In the genomic region with DNA sequence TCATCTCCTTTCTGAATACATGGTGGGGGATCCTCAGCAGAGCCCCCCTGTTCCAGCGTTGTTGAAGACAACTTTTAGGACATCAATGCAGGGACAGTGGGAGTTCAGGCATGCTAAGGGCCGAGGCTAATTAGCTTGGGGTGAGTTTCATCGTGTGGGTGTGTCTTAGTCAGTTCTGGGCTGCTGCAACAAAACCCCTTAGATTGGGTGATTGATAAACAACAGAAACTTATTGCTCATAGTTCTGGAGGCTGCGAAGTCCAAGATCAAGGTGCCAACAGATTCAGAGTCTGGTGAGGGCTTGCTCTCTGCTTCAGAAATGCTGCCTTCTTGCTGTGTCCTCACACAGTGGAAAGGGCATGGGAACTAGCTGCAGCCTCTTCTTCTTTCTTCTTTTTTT, we compare ENCODE assay signal across 29 cellular contexts.
DNase-seq lines count a peak whose midpoint lies in the region; ATAC-seq and TF ChIP-seq lines count a peak whose summit lies in the region.
"Had no signal": no experiment of that assay in that cellular context is flagged by ENCODE, and none has a peak within 500 bp of the region (broad histone marks: within the 10 kb centered on the region; RNA-seq: fewer than 3 reads in every experiment).

No MANE protein-coding gene starts in this region.

- H3K36me3 ChIP-seq in HEK293 (ENCODE audit: control insufficient read depth in 2 of 2, insufficient read depth in 1 of 2, low read length in 2 of 2): no peaks in the 10 kb centered on the region
- H3K36me3 ChIP-seq: BE2C had no signal

- intact Hi-C loops in activated CD4-positive, alpha-beta T cell treated with anti-CD3 and anti-CD28 coated beads for 36 hours (cut with DNase I, micrococcal nuclease): no loop called here
- intact Hi-C loops in activated CD4-positive, alpha-beta T cell treated with anti-CD3 and anti-CD28 coated beads, Interleukin-2, amount 10 ng/mL, durations not matched to agents 24 days and 14 days (cut with micrococcal nuclease): loop anchor here (5.0 to 10.0 kb wide), 2 partner anchors 37 to 59 kb away; no protein-coding TSS in a partner anchor

- H3K36me3 Mint-ChIP-seq in activated CD4-positive, alpha-beta T cell treated with anti-CD3 and anti-CD28 coated beads for 36 hours (ENCODE audit: low read depth): peaks cover 6% of the 10 kb centered on the region
- no peaks in the 10 kb centered on the region for H3K36me3 Mint-ChIP-seq in activated CD4-positive, alpha-beta T cell treated with anti-CD3 and anti-CD28 coated beads, Interleukin-2, amount 10 ng/mL, durations not matched to agents 24 days and 14 days (ENCODE audit: low read depth)
- peaks cover 3% of the 10 kb centered on the region for H3K36me3 Mint-ChIP-seq in activated naive CD8-positive, alpha-beta T cell treated with anti-CD3 and anti-CD28 coated beads, Interleukin-2, amount 50 U/mL, for 24 hours (ENCODE audit: low read depth)
- no peaks in the 10 kb centered on the region for H3K36me3 Mint-ChIP-seq in activated naive CD8-positive, alpha-beta T cell treated with anti-CD3 and anti-CD28 coated beads for 36 hours
- H3K36me3 Mint-ChIP-seq in stimulated activated effector memory CD8-positive, alpha-beta T cell treated with anti-CD3 and anti-CD28 coated beads, Interleukin-12 subunit alpha, Interleukin-12 subunit beta, amount 100 ng/mL, for 72 hours: no peaks in the 10 kb centered on the region
- H3K36me3 Mint-ChIP-seq: CD14-positive monocyte; CD8-positive, alpha-beta memory T cell had no signal

- CTCF ChIA-PET in activated CD4-positive, alpha-beta T cell treated with anti-CD3 and anti-CD28 coated beads for 36 hours (lab: Charles Lee): no interaction called here
- CTCF ChIA-PET in HEK293 (lab: Yijun Ruan, JAX): no interaction called here

- TF ChIP-seq CTCF in HEK293 (tag by site-specific recombination; IDR thresholded peaks at IDR 0.05): no peak

- no peak overlapping the region for H3K27ac Mint-ChIP-seq in activated CD4-positive, alpha-beta T cell treated with anti-CD3 and anti-CD28 coated beads for 36 hours
- H3K27ac Mint-ChIP-seq in activated CD4-positive, alpha-beta T cell treated with anti-CD3 and anti-CD28 coated beads, Interleukin-2, amount 10 ng/mL, durations not matched to agents 24 days and 14 days: no peak overlapping the region
- H3K27ac Mint-ChIP-seq in activated naive CD8-positive, alpha-beta T cell treated with anti-CD3 and anti-CD28 coated beads, Interleukin-2, amount 50 U/mL, for 24 hours: no peak overlapping the region
- H3K27ac Mint-ChIP-seq in activated naive CD8-positive, alpha-beta T cell treated with anti-CD3 and anti-CD28 coated beads for 36 hours: no peak overlapping the region
- no peak overlapping the region for H3K27ac Mint-ChIP-seq in stimulated activated effector memory CD8-positive, alpha-beta T cell treated with anti-CD3 and anti-CD28 coated beads, Interleukin-12 subunit alpha, Interleukin-12 subunit beta, amount 100 ng/mL, for 72 hours

- peak; percentile 27 for ATAC-seq in activated CD4-positive, alpha-beta T cell treated with anti-CD3 and anti-CD28 coated beads for 36 hours
- ATAC-seq in activated naive CD8-positive, alpha-beta T cell treated with anti-CD3 and anti-CD28 coated beads, Interleukin-2, amount 50 U/mL, for 24 hours: peak; percentile 33
- peak; percentile 31 for ATAC-seq in stimulated activated effector memory CD8-positive, alpha-beta T cell treated with anti-CD3 and anti-CD28 coated beads, Interleukin-12 subunit alpha, Interleukin-12 subunit beta, amount 100 ng/mL, for 72 hours
- ATAC-seq in GM21825 (IDR thresholded peaks at IDR 0.05; ENCODE audit: unreplicated experiment): no peak
- ATAC-seq: GM12878 had no signal

- H3K4me3 ChIP-seq in HEK293 (ENCODE audit: low read depth, low read length): no peak overlapping the region
- H3K4me3 ChIP-seq: GM12878 had no signal

- peak; percentile 33 for DNase-seq in activated CD4-positive, alpha-beta T cell treated with anti-CD3 and anti-CD28 coated beads for 36 hours
- no peak for DNase-seq in activated CD4-positive, alpha-beta T cell treated with anti-CD3 and anti-CD28 coated beads, Interleukin-2, amount 10 ng/mL, durations not matched to agents 24 days and 14 days
- DNase-seq in activated naive CD8-positive, alpha-beta T cell treated with anti-CD3 and anti-CD28 coated beads, Interleukin-2, amount 50 U/mL, for 24 hours: no peak
- DNase-seq in activated naive CD8-positive, alpha-beta T cell treated with anti-CD3 and anti-CD28 coated beads for 36 hours: no peak
- DNase-seq in stimulated activated effector memory CD8-positive, alpha-beta T cell treated with anti-CD3 and anti-CD28 coated beads, Interleukin-12 subunit alpha, Interleukin-12 subunit beta, amount 100 ng/mL, for 72 hours (ENCODE audit: low spot score in 2 of 2): no peak
- DNase-seq: 8988T; ACHN; BE2C; CD8-positive, alpha-beta memory T cell; DMS 273 treated with DMSO at 0.1 percent for 48 hours; DMS79; EL; GDM1; GOT3; HCEC 1CT; NCI-H1092; NCI-H1417 treated with DMSO at 0.1 percent for 48 hours; NCI-H1694 treated with DMSO at 0.1 percent for 48 hours; NCI-H2081; NCI-H2171; NCI-H226; NCI-H510A; NCI-H69; RPMI8226 had no signal

- H3K4me1 ChIP-seq in HEK293 (ENCODE audit: control insufficient read depth, insufficient read depth, low read length): peaks cover 7% of the 10 kb centered on the region
- H3K4me1 ChIP-seq: BE2C had no signal

- no peaks in the 10 kb centered on the region for H3K9me3 ChIP-seq in HEK293 (ENCODE audit: control insufficient read depth, insufficient read depth, low read depth, low read length)
- H3K9me3 ChIP-seq: BE2C had no signal

- H3K4me3 Mint-ChIP-seq in activated CD4-positive, alpha-beta T cell treated with anti-CD3 and anti-CD28 coated beads for 36 hours: no peak overlapping the region
- no peak overlapping the region for H3K4me3 Mint-ChIP-seq in activated CD4-positive, alpha-beta T cell treated with anti-CD3 and anti-CD28 coated beads, Interleukin-2, amount 10 ng/mL, durations not matched to agents 24 days and 14 days
- H3K4me3 Mint-ChIP-seq in activated naive CD8-positive, alpha-beta T cell treated with anti-CD3 and anti-CD28 coated beads, Interleukin-2, amount 50 U/mL, for 24 hours: no peak overlapping the region
- H3K4me3 Mint-ChIP-seq in activated naive CD8-positive, alpha-beta T cell treated with anti-CD3 and anti-CD28 coated beads for 36 hours: no peak overlapping the region
- H3K4me3 Mint-ChIP-seq in stimulated activated effector memory CD8-positive, alpha-beta T cell treated with anti-CD3 and anti-CD28 coated beads, Interleukin-12 subunit alpha, Interleukin-12 subunit beta, amount 100 ng/mL, for 72 hours: no peak overlapping the region
- H3K4me3 Mint-ChIP-seq: CD8-positive, alpha-beta memory T cell had no signal

- no peak overlapping the region for H3K27ac ChIP-seq in HEK293 (ENCODE audit: extremely low read depth, low read depth, low read length)
- H3K27ac ChIP-seq: HL-60 had no signal

- peaks cover 2% of the 10 kb centered on the region for H3K9me3 Mint-ChIP-seq in activated CD4-positive, alpha-beta T cell treated with anti-CD3 and anti-CD28 coated beads for 36 hours (ENCODE audit: low read depth)
- no peaks in the 10 kb centered on the region for H3K9me3 Mint-ChIP-seq in activated CD4-positive, alpha-beta T cell treated with anti-CD3 and anti-CD28 coated beads, Interleukin-2, amount 10 ng/mL, durations not matched to agents 24 days and 14 days
- H3K9me3 Mint-ChIP-seq in activated naive CD8-positive, alpha-beta T cell treated with anti-CD3 and anti-CD28 coated beads, Interleukin-2, amount 50 U/mL, for 24 hours: no peaks in the 10 kb centered on the region
- no peaks in the 10 kb centered on the region for H3K9me3 Mint-ChIP-seq in activated naive CD8-positive, alpha-beta T cell treated with anti-CD3 and anti-CD28 coated beads for 36 hours
- H3K9me3 Mint-ChIP-seq in stimulated activated effector memory CD8-positive, alpha-beta T cell treated with anti-CD3 and anti-CD28 coated beads, Interleukin-12 subunit alpha, Interleukin-12 subunit beta, amount 100 ng/mL, for 72 hours: no peaks in the 10 kb centered on the region
- H3K9me3 Mint-ChIP-seq: CD8-positive, alpha-beta memory T cell had no signal

- no peaks in the 10 kb centered on the region for H3K27me3 Mint-ChIP-seq in activated CD4-positive, alpha-beta T cell treated with anti-CD3 and anti-CD28 coated beads for 36 hours
- no peaks in the 10 kb centered on the region for H3K27me3 Mint-ChIP-seq in activated CD4-positive, alpha-beta T cell treated with anti-CD3 and anti-CD28 coated beads, Interleukin-2, amount 10 ng/mL, durations not matched to agents 24 days and 14 days
- H3K27me3 Mint-ChIP-seq in activated naive CD8-positive, alpha-beta T cell treated with anti-CD3 and anti-CD28 coated beads, Interleukin-2, amount 50 U/mL, for 24 hours: peaks cover 14% of the 10 kb centered on the region
- H3K27me3 Mint-ChIP-seq in activated naive CD8-positive, alpha-beta T cell treated with anti-CD3 and anti-CD28 coated beads for 36 hours: peaks cover 4% of the 10 kb centered on the region

- H3K4me1 Mint-ChIP-seq in activated CD4-positive, alpha-beta T cell treated with anti-CD3 and anti-CD28 coated beads for 36 hours: peaks cover 20% of the 10 kb centered on the region
- peaks cover 8% of the 10 kb centered on the region for H3K4me1 Mint-ChIP-seq in activated CD4-positive, alpha-beta T cell treated with anti-CD3 and anti-CD28 coated beads, Interleukin-2, amount 10 ng/mL, durations not matched to agents 24 days and 14 days
- peaks cover 23% of the 10 kb centered on the region for H3K4me1 Mint-ChIP-seq in activated naive CD8-positive, alpha-beta T cell treated with anti-CD3 and anti-CD28 coated beads, Interleukin-2, amount 50 U/mL, for 24 hours
- H3K4me1 Mint-ChIP-seq in activated naive CD8-positive, alpha-beta T cell treated with anti-CD3 and anti-CD28 coated beads for 36 hours: peaks cover 12% of the 10 kb centered on the region
- H3K4me1 Mint-ChIP-seq in stimulated activated effector memory CD8-positive, alpha-beta T cell treated with anti-CD3 and anti-CD28 coated beads, Interleukin-12 subunit alpha, Interleukin-12 subunit beta, amount 100 ng/mL, for 72 hours: peaks cover 12% of the 10 kb centered on the region

- POLR2A ChIA-PET in activated CD4-positive, alpha-beta T cell treated with anti-CD3 and anti-CD28 coated beads for 36 hours (lab: Charles Lee): no interaction called here
- POLR2A ChIA-PET in HEK293 (lab: Yijun Ruan, JAX): no interaction called here

TF ChIP-seq in HEK293, 187 proteins besides CTCF, POLR2A, EP300 and RAD21:
- TF ChIP-seq BCL11B (tag by site-specific recombination; IDR thresholded peaks at IDR 0.05; ENCODE audit: low read depth): no peak
- no peak for TF ChIP-seq GLIS1 (tag by site-specific recombination; IDR thresholded peaks at IDR 0.05)
- TF ChIP-seq ZFHX2 (tag by site-specific recombination; conservative IDR thresholded peaks at IDR 0.05): 0 out of 2 replicates have a peak, but pooled peaks have one; percentile 6
